ENCODE assay signal across 23 cellular contexts in the genomic region with DNA sequence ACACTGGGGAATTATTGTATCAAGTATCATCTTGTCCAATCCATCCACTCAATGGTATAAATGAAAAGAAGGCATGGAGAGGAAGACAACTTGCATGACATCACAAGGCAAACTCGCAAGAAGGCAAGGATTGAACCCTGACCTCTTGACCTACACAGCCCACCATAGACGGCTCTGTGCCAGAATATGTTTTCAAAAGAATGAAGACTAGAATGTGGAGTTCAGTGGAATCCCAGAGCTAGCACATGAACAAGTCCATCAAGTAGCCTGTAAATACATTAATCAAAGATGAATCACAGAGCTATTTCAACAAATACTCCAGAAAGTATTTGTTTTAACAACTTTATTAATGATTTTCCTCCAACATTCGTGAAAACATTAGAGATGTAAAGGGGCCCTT.
DNase-seq lines count a peak whose midpoint lies in the region; ATAC-seq, FAIRE-seq and TF ChIP-seq lines count a peak whose summit lies in the region.
"Had no signal": no experiment of that assay in that cellular context is flagged by ENCODE, and none has a peak within 500 bp of the region (broad histone marks: within the 10 kb centered on the region; RNA-seq: fewer than 3 reads in every experiment).

No MANE protein-coding gene starts in this region.

- no peak for TF ChIP-seq CTCF in choroid plexus epithelial cell (conservative IDR thresholded peaks at IDR 0.05; ENCODE audit: low read depth, low read length)
- no peak for TF ChIP-seq CTCF in WERI-Rb-1 (IDR thresholded peaks at IDR 0.05; ENCODE audit: low read depth, low read length)

- FAIRE-seq in HTR-8/SVneo (lab: Jason Lieb, UNC), result no peak
- FAIRE-seq: A549, D721Med, GM12892 had no signal

- H3K36me3 ChIP-seq in WERI-Rb-1, result no peaks in the 10 kb centered on the region
- H3K36me3 ChIP-seq: BE2C; BLaER1 treated with 17β-estradiol and CSF1 and Interleukin-3, amounts not matched to agents 10 nM and 100 nM had no signal

- DNase-seq in NCI-H226 (peak; percentile 62), astrocyte of the hippocampus (ENCODE audit: low read depth, low spot score) (peak; percentile 1), choroid plexus epithelial cell (ENCODE audit: low read depth) (peak; percentile 14), iris pigment epithelial cell (ENCODE audit: low read depth) (peak; percentile 23), WERI-Rb-1 (no peak), HTR-8/SVneo (ENCODE audit: insufficient read length, low spot score) (no peak), GF-D8 (lab: John Stamatoyannopoulos, UW) (no peak)
- DNase-seq: 8988T; ACHN; AML-193; BE2C; CD4-positive, alpha-beta T cell; CD8-positive, alpha-beta memory T cell; DMS 273 treated with DMSO at 0.1 percent for 48 hours; DMS79; GOT3; H7; HCEC 1CT had no signal

- H3K9me3 ChIP-seq in WERI-Rb-1 (ENCODE audit: severe bottlenecking), result no peaks in the 10 kb centered on the region
- H3K9me3 ChIP-seq: A549, BE2C had no signal

- H3K27me3 ChIP-seq in WERI-Rb-1 (ENCODE audit: insufficient read depth, low read depth, severe bottlenecking), result no peaks in the 10 kb centered on the region
- H3K27me3 ChIP-seq: BE2C; BLaER1 treated with 17β-estradiol and CSF1 and Interleukin-3, amounts not matched to agents 10 nM and 100 nM had no signal

- H3K4me3 ChIP-seq in choroid plexus epithelial cell (ENCODE audit: low read depth, low read length) (no peak overlapping the region), WERI-Rb-1 (ENCODE audit: low read depth, low read length) (no peak overlapping the region)
- H3K4me3 ChIP-seq: A549; BLaER1 treated with 17β-estradiol and CSF1 and Interleukin-3, amounts not matched to agents 10 nM and 100 nM had no signal

- no peak overlapping the region for H3K27ac ChIP-seq in WERI-Rb-1
- H3K27ac ChIP-seq: A549; BLaER1 treated with 17β-estradiol and CSF1 and Interleukin-3, amounts not matched to agents 10 nM and 100 nM had no signal

- ATAC-seq in HG02763 (IDR thresholded peaks at IDR 0.05; ENCODE audit: unreplicated experiment), result no peak
- ATAC-seq: A549 had no signal

Comparison
In these comparisons a context has a peak if more than half of its experiments do, and no peak if none do; other contexts are left out.
1. DNase-seq: peak in NCI-H226 (single experiment), astrocyte of the hippocampus (single experiment), choroid plexus epithelial cell (single experiment) and iris pigment epithelial cell (single experiment); none in WERI-Rb-1 (single experiment), HTR-8/SVneo (single experiment) and GF-D8 (single experiment).